Comparison of ENCODE assay signal across 19 cellular contexts in genomic region chr2:55314985-55315384, GRCh38. TPM values are rescaled to one million over a fixed set of nuclear protein-coding genes. Genes with fewer than 3 reads are reported as not detected.
DNase-seq lines count a peak whose midpoint lies in the region; ATAC-seq, FAIRE-seq and TF ChIP-seq lines count a peak whose summit lies in the region.
"Had no signal": no experiment of that assay in that cellular context is flagged by ENCODE, and none has a peak within 500 bp of the region (broad histone marks: within the 10 kb centered on the region; RNA-seq: fewer than 3 reads in every experiment).

No MANE protein-coding gene starts in this region.

- no peak for TF ChIP-seq RAD21 in GM12878 (IDR thresholded peaks at IDR 0.05; ENCODE audit: insufficient read depth, low read depth, low read length)

- no peak for TF ChIP-seq EP300 in GM12878 (IDR thresholded peaks at IDR 0.05; ENCODE audit: borderline replicate concordance in 1 of 2, control insufficient read depth in 1 of 2, low read depth in 2 of 2, low read length in 2 of 2)

- BruUV-seq in GM12878 (replicated peaks; lab: Mats Ljungman, UMichigan): no TSS peak

- peaks cover 0 to 8% of the 10 kb centered on the region in 2 experiments; a peak in 2 of 4 replicates for H3K36me3 ChIP-seq in GM12878 (ENCODE audit: control insufficient read depth in 2 of 2, insufficient read depth in 2 of 2, low read length in 1 of 2)

- SMC1A ChIA-PET in GM12878 (lab: Charles Lee; ENCODE audit: uncharacterized antibody, unreplicated experiment): interaction anchor here (1.4 to 1.8 kb wide), 2 partner anchors 10 to 11 kb away, joined by 3 to 8 read pairs; no protein-coding TSS in a partner anchor

- H3K27ac ChIP-seq in GM12878 (ENCODE audit: control insufficient read depth, insufficient read depth): no peak overlapping the region
- H3K27ac ChIP-seq: A549, GM23248 had no signal

- no peak overlapping the region for H3K4me3 ChIP-seq in GM12878
- H3K4me3 ChIP-seq: A549, GM23248 had no signal

- POLR2A ChIA-PET in GM12878 (lab: Charles Lee): no interaction called here

- no peak overlapping the region for H2AFZ ChIP-seq in GM12878 (ENCODE audit: control insufficient read depth, low read depth, low read length)
- H2AFZ ChIP-seq: GM23248 had no signal

- no peak overlapping the region for H3K9ac ChIP-seq in GM12878 (ENCODE audit: control insufficient read depth, insufficient read depth, low read length)
- H3K9ac ChIP-seq: GM23248 had no signal

- 38% methylated on average over 1 of the region's 1 CpG for WGBS in GM12878 (ENCODE audit: insufficient coverage, insufficient replicate concordance, low lambda C conversion rate, missing lambda C conversion rate)

- H3K4me1 ChIP-seq in GM12878 (ENCODE audit: control insufficient read depth, insufficient read depth, low read length): peaks cover 6% of the 10 kb centered on the region; the same call in 1 of the 2 replicates

- H3K79me2 ChIP-seq in GM12878 (ENCODE audit: control insufficient read depth, insufficient read depth, low read length): no peaks in the 10 kb centered on the region

- CTCF ChIA-PET in GM12878 (lab: Yijun Ruan, JAX): interaction anchor here (1.0 to 1.3 kb wide), 2 partner anchors 9 to 29 kb away, joined by 3 read pairs; no protein-coding TSS in a partner anchor

- in situ Hi-C loops in GM12878 (cut with MboI): no loop called here

- DNase-seq in EL: peak; percentile 1
- DNase-seq in GM12878 (ENCODE audit: low read depth, low spot score): no peak
- peak; percentile 18 for DNase-seq in renal cortical epithelial cell (ENCODE audit: low read depth)
- DNase-seq in NCI-H2171 treated with DMSO at 0.1 percent for 48 hours (lab: John Stamatoyannopoulos, UW): no peak
- no peak for DNase-seq in NCI-H1694 treated with DMSO at 0.1 percent for 48 hours (lab: John Stamatoyannopoulos, UW)
- no peak for DNase-seq in amygdala (lab: John Stamatoyannopoulos, UW)
- DNase-seq: 8988T; C1 segment of cervical spinal cord; Calu3; CD4-positive, alpha-beta memory T cell; COR-L47; DMS53; DMS79 treated with DMSO at 0.1 percent for 48 hours; GM23248; H7; HCEC 1CT had no signal

- no peaks in the 10 kb centered on the region for H3K9me3 ChIP-seq in GM12878 (replicated peaks; ENCODE audit: control insufficient read depth, insufficient read depth, low read length)
- H3K9me3 ChIP-seq: A549 had no signal

- H4K20me1 ChIP-seq in GM12878 (ENCODE audit: control insufficient read depth, insufficient read depth): no peaks in the 10 kb centered on the region

- no peaks in the 10 kb centered on the region for H3K27me3 ChIP-seq in GM12878 (replicated peaks in 1 of 2; ENCODE audit: control insufficient read depth in 2 of 2, insufficient read depth in 2 of 2, low read length in 1 of 2)

- ATAC-seq in GM19463 (IDR thresholded peaks at IDR 0.05; ENCODE audit: unreplicated experiment) (peak; percentile 27), GM12878 (0 out of 3 replicates have a peak, but pooled peaks have one; percentile 11)
- ATAC-seq: A549 had no signal

- intact Hi-C loops in GM12878 (cut with micrococcal nuclease; ENCODE audit: unreplicated experiment): loop anchor here (5.0 kb wide), 1 partner anchor 102 kb away; the partner anchor contains the start of gene CCDC88A

- TF ChIP-seq CTCF in GM12878 (IDR thresholded peaks at IDR 0.05 in 2 of 3, conservative IDR thresholded peaks at IDR 0.05 in 1 of 3; ENCODE audit: control insufficient read depth in 2 of 3, extremely low read depth in 1 of 3, insufficient read depth in 1 of 3, low read depth in 3 of 3, low read length in 3 of 3): no peak

- no peak for TF ChIP-seq POLR2A in GM12878 (IDR thresholded peaks at IDR 0.05; ENCODE audit: low read depth, low read length)

- FAIRE-seq in GM12878 (lab: Jason Lieb, UNC): no peak
- FAIRE-seq: A549, H1 had no signal

- H3K4me2 ChIP-seq in GM12878 (ENCODE audit: control insufficient read depth, insufficient read depth): no peak overlapping the region
- H3K4me2 ChIP-seq: A549 had no signal

- RAD21 ChIA-PET in GM12878 (lab: Charles Lee; ENCODE audit: unreplicated experiment): interaction anchor here (0.7 kb wide), 1 partner anchor 117 kb away, joined by 4 read pairs; no protein-coding TSS in a partner anchor

TF ChIP-seq in GM12878, 131 proteins besides CTCF, POLR2A, EP300 and RAD21:
- TF ChIP-seq NR2F1 (conservative IDR thresholded peaks at IDR 0.05): peak; percentile 96
- TF ChIP-seq NR2C1 (IDR thresholded peaks at IDR 0.05): peak; percentile 59; the same call in 1 of the 2 replicates
- TF ChIP-seq ZNF217 (IDR thresholded peaks at IDR 0.05): no peak
- no peak for TF ChIP-seq TCF12 (IDR thresholded peaks at IDR 0.05; ENCODE audit: low read depth, low read length)
- 0 out of 4 replicates have a peak, but pooled peaks of 1 of the 2 experiments have one; percentile 17 for TF ChIP-seq IKZF2 (IDR thresholded peaks at IDR 0.05)
- peak; percentile 20; the same call in 1 of the 2 replicates for TF ChIP-seq BCL11A (IDR thresholded peaks at IDR 0.05; ENCODE audit: low read depth, low read length)
- no peak for TF ChIP-seq ZZZ3 (IDR thresholded peaks at IDR 0.05; ENCODE audit: control insufficient read depth, insufficient read length, low read depth)
- no peak for TF ChIP-seq FOS (IDR thresholded peaks at IDR 0.05; ENCODE audit: borderline replicate concordance, extremely low read depth, insufficient read length)

RNA-seq across cellular contexts. Expression of gene MTIF2, which starts 46.0 kb away (rescaled TPM):
- total RNA-seq in GM12878 (2013; cell fraction: nucleolus; rRNA removed): 54.4 and 61.4 TPM in 2 replicates
- 34.2 and 38.5 TPM in 2 replicates for total RNA-seq in GM12878 (2014; rRNA removed)
- total RNA-seq in GM12878 (2014; rRNA removed; fragmentation: Illumina TruSeq; extraction: Trizol): 62.1 and 63.7 TPM in 2 replicates
- total RNA-seq in GM12878 (2021): 33.4 and 34.1 TPM in 2 replicates
- polyA plus RNA-seq in GM12878 (2011; ENCODE audit: low read depth): 19.3 TPM
- 40.8 and 65.5 TPM in 2 replicates for polyA plus RNA-seq in GM12878 (2011; rRNA removed)
- 16.3 and 17.6 TPM in 2 replicates for polyA plus RNA-seq in GM12878 (2011; cell fraction: cytosol; rRNA removed)
- 37.9 and 42.0 TPM in 2 replicates for polyA plus RNA-seq in GM12878 (2011; cell fraction: nucleus; rRNA removed)
- 26.4 and 33.0 TPM in 2 replicates for polyA plus RNA-seq in GM12878 (2012)
- 50.2 and 57.4 TPM in 2 replicates for polyA plus RNA-seq in GM12878 (2014; fragmentation: Illumina TruSeq; extraction: Trizol)
- polyA plus RNA-seq in GM12878 (2014; fragmentation: Nextera tagmentation; extraction: Ambion mirVana): 10 to 100 TPM; 26.4 to 39.2 TPM
- 25.5 and 30.9 TPM in 2 replicates for polyA plus RNA-seq in GM12878 (2014; rRNA removed)
- 10 to 100 TPM; 45.4 to 46.1 TPM for polyA plus RNA-seq in GM12878 (2016; fragmentation: Nextera tagmentation; extraction: Ambion mirVana)
- 53.5 and 57.6 TPM in 2 replicates for polyA minus RNA-seq in GM12878 (2011; rRNA and poly(A)+ RNA removed)
- 16.6 and 21.8 TPM in 2 replicates for polyA minus RNA-seq in GM12878 (2011; cell fraction: cytosol; rRNA and poly(A)+ RNA removed)
- polyA minus RNA-seq in GM12878 (2011; cell fraction: nucleus; rRNA and poly(A)+ RNA removed): 45.0 and 56.9 TPM in 2 replicates
- total RNA-seq in renal cortical epithelial cell: 45.5 and 47.6 TPM in 2 replicates

Comparison
In these comparisons a context has a peak if more than half of its experiments do, and no peak if none do; other contexts are left out.
1. DNase-seq: peak in EL (single experiment) and renal cortical epithelial cell (single experiment); none in GM12878 (single experiment), NCI-H2171 treated with DMSO at 0.1 percent for 48 hours (single experiment), NCI-H1694 treated with DMSO at 0.1 percent for 48 hours (single experiment) and amygdala (0 of 56).